ENCODE assay signal across 9 cellular contexts in the genomic region with DNA sequence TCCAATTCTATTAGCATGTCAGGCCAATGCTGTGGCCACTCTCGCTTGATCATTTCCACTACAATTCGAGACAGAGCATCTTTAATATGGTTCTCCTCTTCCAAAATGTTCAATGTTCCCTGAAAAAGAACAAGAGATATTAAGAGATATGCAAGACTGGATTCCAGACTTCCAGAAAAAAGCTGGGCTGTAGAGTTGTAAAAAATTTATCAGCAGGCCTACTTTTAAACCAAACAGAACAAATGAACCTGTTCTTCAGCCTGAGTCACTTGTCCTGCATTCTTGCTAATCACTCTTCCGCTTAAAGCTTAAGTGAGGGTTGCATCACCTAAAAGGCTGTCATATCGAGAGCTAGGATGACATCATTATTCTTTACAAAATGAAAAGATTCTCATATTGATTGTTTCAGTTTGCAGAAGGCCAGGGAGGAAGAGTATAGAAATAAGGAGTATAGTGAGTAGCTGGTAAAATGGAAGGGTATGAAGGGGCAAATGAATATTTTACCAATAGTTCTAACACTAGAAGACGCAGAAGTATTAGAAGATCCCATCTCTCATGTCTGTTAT. TPM values are rescaled to one million over a fixed set of nuclear protein-coding genes. Genes with fewer than 3 reads are reported as not detected.
DNase-seq lines count a peak whose midpoint lies in the region; ATAC-seq, FAIRE-seq and TF ChIP-seq lines count a peak whose summit lies in the region.
"Had no signal": no experiment of that assay in that cellular context is flagged by ENCODE, and none has a peak within 500 bp of the region (broad histone marks: within the 10 kb centered on the region; RNA-seq: fewer than 3 reads in every experiment).

No MANE protein-coding gene starts in this region.

- ATAC-seq in GM19351 (IDR thresholded peaks at IDR 0.05; ENCODE audit: unreplicated experiment) (peak; percentile 35), left lung (no peak)
- ATAC-seq: stimulated activated naive B cell treated with anti-CD40 and anti-IgM and Interleukin-4, amounts not matched to agents 10 μg/mL and 1 μg/mL and 100 μg/mL, for 72 hours had no signal

- DNase-seq in RKO (ENCODE audit: low spot score) (peak; percentile 77), fibroblast of the conjunctiva (ENCODE audit: low read depth) (peak; percentile 24), urothelium cell line (ENCODE audit: low spot score) (no peak), brain microvascular endothelial cell (no peak), left lung (no peak)
- DNase-seq: islet precursor cell; stimulated activated naive B cell treated with anti-CD40 and anti-IgM and Interleukin-4, amounts not matched to agents 10 μg/mL and 1 μg/mL and 100 μg/mL, for 72 hours had no signal

- in situ Hi-C loops in brain microvascular endothelial cell (cut with HindIII; ENCODE audit: low pct_ligation_motif_present, low sequenced_read_pairs): no loop called here

- no peaks in the 10 kb centered on the region for H3K9me3 ChIP-seq in left lung

- no peak overlapping the region for H3K27ac ChIP-seq in brain microvascular endothelial cell
- no peak overlapping the region for H3K27ac ChIP-seq in left lung

- no peaks in the 10 kb centered on the region for H3K27me3 ChIP-seq in brain microvascular endothelial cell (replicated peaks)
- no peaks in the 10 kb centered on the region for H3K27me3 ChIP-seq in left lung

- peaks cover 9% of the 10 kb centered on the region in 2 donors for H3K4me1 ChIP-seq in left lung

- no peak for TF ChIP-seq CTCF in brain microvascular endothelial cell (IDR thresholded peaks at IDR 0.05; ENCODE audit: low read depth, low read length, missing control alignments)
- TF ChIP-seq CTCF in left lung (IDR thresholded peaks at IDR 0.05): no peak

- intact Hi-C loops in left lung (cut with DNase I): no loop called here

- no peak for FAIRE-seq in urothelium cell line (lab: Jason Lieb, UNC)
- FAIRE-seq: colon had no signal

- H3K36me3 ChIP-seq in brain microvascular endothelial cell (replicated peaks) (peaks cover 50% of the 10 kb centered on the region), left lung (peaks cover 0 to 71% of the 10 kb centered on the region in 2 donors)

- H3K4me3 ChIP-seq in brain microvascular endothelial cell (ENCODE audit: low read depth, low read length) (no peak overlapping the region), left lung (no peak overlapping the region)

RNA-seq across cellular contexts. Expression of gene XPO5, which starts 4.9 kb away (rescaled TPM):
- total RNA-seq in left lung: 10 to 100 TPM; 24.0 to 36.8 TPM

RNA-seq across cellular contexts. Expression of gene POLH, which starts 5.0 kb away (rescaled TPM):
- total RNA-seq in left lung: 10 to 100 TPM; 17.8 to 29.0 TPM

RNA-seq across cellular contexts. Expression of gene POLR1C, which starts 54.1 kb away (rescaled TPM):
- 10 to 100 TPM; 31.9 to 46.3 TPM for total RNA-seq in left lung

RNA-seq across cellular contexts. Expression of gene YIPF3, which starts 54.2 kb away (rescaled TPM):
- 100 to 1,000 TPM; 101 to 128 TPM for total RNA-seq in left lung

RNA-seq across cellular contexts. Expression of gene GTPBP2, which starts 58.1 kb away (rescaled TPM):
- total RNA-seq in left lung: 10 to 100 TPM; 58.6 to 73.0 TPM

Comparison
In these comparisons a context has a peak if more than half of its experiments do, and no peak if none do; other contexts are left out.
1. DNase-seq: peak in RKO (single experiment) and fibroblast of the conjunctiva (single experiment); none in urothelium cell line (single experiment), brain microvascular endothelial cell (single experiment) and left lung (0 of 2).